In genomic region chr12:67716817-67717216, GRCh38 we compare ENCODE assay signal across 13 cellular contexts.
DNase-seq lines count a peak whose midpoint lies in the region; ATAC-seq and TF ChIP-seq lines count a peak whose summit lies in the region.
"Had no signal": no experiment of that assay in that cellular context is flagged by ENCODE, and none has a peak within 500 bp of the region (broad histone marks: within the 10 kb centered on the region; RNA-seq: fewer than 3 reads in every experiment).

No MANE protein-coding gene starts in this region.

- H3K4me1 ChIP-seq in RWPE2 (ENCODE audit: insufficient read depth, poor library complexity, severe bottlenecking): peaks cover 10% of the 10 kb centered on the region
- H3K4me1 ChIP-seq in mesenchymal stem cell (ENCODE audit: control insufficient read depth, insufficient read depth, low read depth, low read length): peaks cover 5% of the 10 kb centered on the region

- no peak for TF ChIP-seq CTCF in RWPE2 (IDR thresholded peaks at IDR 0.05; ENCODE audit: poor library complexity, severe bottlenecking)
- no peak for TF ChIP-seq CTCF in fibroblast of mammary gland (conservative IDR thresholded peaks at IDR 0.05; ENCODE audit: control insufficient read depth, insufficient read depth, low read depth, low read length)
- no peak for TF ChIP-seq CTCF in RWPE1 (conservative IDR thresholded peaks at IDR 0.05; ENCODE audit: low read depth)
- no peak for TF ChIP-seq CTCF in brain microvascular endothelial cell (IDR thresholded peaks at IDR 0.05; ENCODE audit: low read depth, low read length, missing control alignments)

- H3K9me3 ChIP-seq in RWPE2 (ENCODE audit: severe bottlenecking): no peaks in the 10 kb centered on the region
- H3K9me3 ChIP-seq in mesenchymal stem cell (ENCODE audit: control insufficient read depth, low read length): no peaks in the 10 kb centered on the region
- H3K9me3 ChIP-seq: uterus had no signal

- no peak overlapping the region for H3K9ac ChIP-seq in mesenchymal stem cell (ENCODE audit: low read length)

- H2AFZ ChIP-seq in mesenchymal stem cell (ENCODE audit: low read depth, low read length): no peak overlapping the region

- H3K4me2 ChIP-seq in mesenchymal stem cell (ENCODE audit: low read length, poor library complexity, severe bottlenecking): no peak overlapping the region

- H2BK120ac ChIP-seq in mesenchymal stem cell (ENCODE audit: low read depth, low read length): no peak overlapping the region

- no peak overlapping the region for H3K27ac ChIP-seq in RWPE2 (ENCODE audit: poor library complexity, severe bottlenecking)
- H3K27ac ChIP-seq in mesenchymal stem cell (ENCODE audit: low read length, poor library complexity, severe bottlenecking): peak overlapping the region; percentile 82
- no peak overlapping the region for H3K27ac ChIP-seq in RWPE1
- H3K27ac ChIP-seq in brain microvascular endothelial cell: no peak overlapping the region
- H3K27ac ChIP-seq: HL-60 had no signal

- peak; percentile 74 for ATAC-seq in RWPE2 (ENCODE audit: low read depth)

- H3K36me3 ChIP-seq in RWPE2 (ENCODE audit: low read depth) (no peaks in the 10 kb centered on the region), mesenchymal stem cell (ENCODE audit: control insufficient read depth in 1 of 2, insufficient read depth in 2 of 2, low read depth in 1 of 2, low read length in 2 of 2) (no peaks in the 10 kb centered on the region), brain microvascular endothelial cell (replicated peaks) (no peaks in the 10 kb centered on the region)
- H3K36me3 ChIP-seq: uterus had no signal

- no peak overlapping the region for H3K14ac ChIP-seq in mesenchymal stem cell (ENCODE audit: low read length in 2 of 2)

- in situ Hi-C loops in brain microvascular endothelial cell (cut with HindIII; ENCODE audit: low pct_ligation_motif_present, low sequenced_read_pairs): no loop called here

- H2BK12ac ChIP-seq in mesenchymal stem cell (ENCODE audit: low read length in 2 of 2): no peak overlapping the region

- H3K23ac ChIP-seq in mesenchymal stem cell (ENCODE audit: low read length in 2 of 2): no peak overlapping the region

- no peak overlapping the region for H4K91ac ChIP-seq in mesenchymal stem cell (ENCODE audit: low read length)

- no peaks in the 10 kb centered on the region for H3K79me1 ChIP-seq in mesenchymal stem cell (replicated peaks; ENCODE audit: low read length, poor library complexity, severe bottlenecking)

- no peak overlapping the region for H3K18ac ChIP-seq in mesenchymal stem cell (ENCODE audit: low read depth in 1 of 2, low read length in 2 of 2)

- H3K4me3 ChIP-seq in RWPE2 (ENCODE audit: severe bottlenecking) (no peak overlapping the region), fibroblast of mammary gland (ENCODE audit: control insufficient read depth, low read depth, low read length) (no peak overlapping the region), mesenchymal stem cell (ENCODE audit: insufficient read depth in 1 of 2, low read depth in 1 of 2, low read length in 2 of 2) (no peak overlapping the region), brain microvascular endothelial cell (ENCODE audit: low read depth, low read length) (no peak overlapping the region)
- H3K4me3 ChIP-seq: uterus had no signal

- no peak overlapping the region for H3K4ac ChIP-seq in mesenchymal stem cell (ENCODE audit: low read depth in 1 of 2, low read length in 2 of 2)

- H3K27me3 ChIP-seq in RWPE2 (ENCODE audit: insufficient read depth, poor library complexity, severe bottlenecking) (no peaks in the 10 kb centered on the region), mesenchymal stem cell (ENCODE audit: control insufficient read depth in 1 of 2, insufficient read depth in 1 of 2, low read length in 2 of 2) (no peaks in the 10 kb centered on the region), brain microvascular endothelial cell (replicated peaks) (no peaks in the 10 kb centered on the region)
- H3K27me3 ChIP-seq: uterus had no signal

- DNase-seq in AG08395 (ENCODE audit: low spot score): peak; percentile 27
- no peak for DNase-seq in RWPE2 (ENCODE audit: low spot score)
- DNase-seq in fibroblast of mammary gland (ENCODE audit: low read depth): peak; percentile 23
- DNase-seq in mesenchymal stem cell: no peak
- DNase-seq in RWPE1 (ENCODE audit: low spot score): no peak
- no peak for DNase-seq in brain microvascular endothelial cell
- no peak for DNase-seq in HK-2 (ENCODE audit: unreplicated experiment)
- DNase-seq in T1000 (lab: John Stamatoyannopoulos, UW): no peak
- DNase-seq: activated effector memory CD4-positive, alpha-beta T cell treated with anti-CD3 and anti-CD28 coated beads, Interleukin-2, amount 50 U/mL, for 16 hours; cortex of kidney; NCI-H2171; uterus had no signal

- WGBS in mesenchymal stem cell: 20% methylated on average over 1 of the region's 1 CpG

- no peak overlapping the region for H4K8ac ChIP-seq in mesenchymal stem cell (ENCODE audit: low read length)

- no peak overlapping the region for H2BK15ac ChIP-seq in mesenchymal stem cell (ENCODE audit: low read depth, poor library complexity, severe bottlenecking)

- H2AK5ac ChIP-seq in mesenchymal stem cell (ENCODE audit: low read length, severe bottlenecking): no peak overlapping the region

- POLR2A ChIA-PET in RWPE1 (lab: Yijun Ruan, JAX; ENCODE audit: low non-redundant PET): no interaction called here

- no peak overlapping the region for H2BK5ac ChIP-seq in mesenchymal stem cell (ENCODE audit: low read depth, low read length, poor library complexity, severe bottlenecking)

- CTCF ChIA-PET in RWPE1 (lab: Yijun Ruan, JAX): no interaction called here

Comparison
In these comparisons a context has a peak if more than half of its experiments do, and no peak if none do; other contexts are left out.
1. DNase-seq: peak in AG08395 (single experiment) and fibroblast of mammary gland (single experiment); none in RWPE2 (single experiment), mesenchymal stem cell (single experiment), RWPE1 (single experiment), brain microvascular endothelial cell (single experiment), HK-2 (single experiment) and T1000 (single experiment).